Comparison of ENCODE assay signal across 8 cellular contexts in genomic region chr5:59830801-59831200, GRCh38.
"Had no signal": no experiment of that assay in that cellular context is flagged by ENCODE, and none has a peak within 500 bp of the region (broad histone marks: within the 10 kb centered on the region; RNA-seq: fewer than 3 reads in every experiment).

No MANE protein-coding gene starts in this region.

- H3K4me1 ChIP-seq: HAP-1 had no signal

- H2AFZ ChIP-seq: GM23248 had no signal

- H3K36me3 ChIP-seq: HAP-1 had no signal

- H3K27ac ChIP-seq: GM23248 had no signal

- H3K4me3 Mint-ChIP-seq: HFFc6 had no signal

- FAIRE-seq: HTR-8/SVneo, K562 had no signal

- H3K9ac ChIP-seq: GM23248 had no signal

- DNase-seq: GM23248, GOT3, H7, HFFc6, IMR-90 had no signal

- H3K4me3 ChIP-seq: GM23248, HAP-1, K562 had no signal

- H3K27ac Mint-ChIP-seq: HFFc6 had no signal

- H3K9me3 Mint-ChIP-seq: HFFc6 had no signal

- H3K9me3 ChIP-seq: HAP-1 had no signal
